ENCODE assay signal across 28 cellular contexts in the genomic region with DNA sequence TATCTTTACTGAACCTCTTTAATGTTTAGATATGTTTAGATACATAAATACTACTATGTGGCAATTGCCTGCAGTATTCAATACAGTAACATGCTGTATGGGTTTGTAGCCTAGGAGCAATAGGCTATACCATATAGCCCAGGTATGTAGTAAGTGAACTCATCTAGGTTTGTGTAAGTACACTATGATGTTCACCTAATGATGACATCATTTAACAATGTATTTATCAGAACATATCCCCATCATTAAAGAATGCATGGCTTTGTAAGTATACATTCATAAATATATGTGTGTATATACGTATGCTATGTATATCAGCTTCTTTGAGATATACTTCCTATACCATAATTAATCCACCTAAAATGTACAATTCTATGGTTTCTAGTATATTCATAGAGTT.
"Had no signal": no experiment of that assay in that cellular context is flagged by ENCODE, and none has a peak within 500 bp of the region (broad histone marks: within the 10 kb centered on the region; RNA-seq: fewer than 3 reads in every experiment).

No MANE protein-coding gene starts in this region.

- H3K27me3 ChIP-seq: colonic mucosa, dorsolateral prefrontal cortex, esophagus muscularis mucosa, esophagus squamous epithelium, foreskin keratinocyte, gastrocnemius medialis, gastroesophageal sphincter, heart left ventricle, heart right ventricle had no signal

- FAIRE-seq: colon, endometrium, endothelial cell of umbilical vein, frontal cortex had no signal

- H3K9me3 ChIP-seq: colonic mucosa, esophagus muscularis mucosa, esophagus squamous epithelium, gastrocnemius medialis, gastroesophageal sphincter, heart left ventricle, heart right ventricle had no signal

- H3K27ac ChIP-seq: colonic mucosa, coronary artery, dorsolateral prefrontal cortex, epithelial cell of prostate, esophagus muscularis mucosa, esophagus squamous epithelium, foreskin keratinocyte, gastrocnemius medialis, gastroesophageal sphincter, heart left ventricle, heart right ventricle had no signal

- H3K4me3 ChIP-seq: colonic mucosa, coronary artery, dorsolateral prefrontal cortex, esophagus muscularis mucosa, esophagus squamous epithelium, gastrocnemius medialis, gastroesophageal sphincter, heart left ventricle, heart right ventricle had no signal

- DNase-seq: colonic mucosa; cortex of kidney; dermis blood vessel endothelial cell; dorsolateral prefrontal cortex; effector CD4-positive, alpha-beta T cell; effector CD8-positive, alpha-beta T cell; effector memory CD4-positive, alpha-beta T cell; effector memory CD8-positive, alpha-beta T cell; endodermal cell; erythroblast; esophagus squamous epithelium; foreskin fibroblast; foreskin keratinocyte; foreskin melanocyte; gastrocnemius medialis; glutamatergic neuron; head of caudate nucleus; heart left ventricle; heart right ventricle had no signal

- ATAC-seq: effector memory CD8-positive, alpha-beta T cell; esophagus mucosa; foreskin keratinocyte; gastrocnemius medialis; gastroesophageal sphincter; heart left ventricle; heart right ventricle had no signal

- H3K4me1 ChIP-seq: colonic mucosa, esophagus muscularis mucosa, esophagus squamous epithelium, foreskin keratinocyte, gastrocnemius medialis, gastroesophageal sphincter, heart left ventricle, heart right ventricle had no signal

- H3K36me3 ChIP-seq: colonic mucosa, esophagus muscularis mucosa, esophagus squamous epithelium, gastrocnemius medialis, gastroesophageal sphincter, heart left ventricle, heart right ventricle had no signal
